In the genomic region with DNA sequence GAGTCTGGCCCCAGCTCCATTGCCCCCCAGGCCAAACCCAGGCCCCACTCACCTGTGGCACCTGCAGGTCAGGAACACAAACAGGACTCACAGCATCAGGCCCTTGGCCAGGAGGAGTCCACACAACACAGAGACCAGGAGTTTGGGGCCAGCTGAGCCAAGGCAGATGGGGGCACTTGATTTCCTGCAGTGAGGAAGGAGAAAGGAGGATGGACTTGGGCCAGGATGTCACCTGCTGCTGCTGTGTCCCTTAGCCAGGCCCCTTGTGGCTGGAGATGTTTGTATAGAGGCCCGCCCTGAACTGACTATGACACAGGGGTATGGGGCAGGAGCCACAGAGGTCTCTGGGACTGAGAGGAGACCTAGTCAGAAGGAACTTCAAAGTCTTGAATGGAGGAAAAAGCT, we compare ENCODE assay signal across 34 cellular contexts. TPM values are rescaled to one million over a fixed set of nuclear protein-coding genes. Genes with fewer than 3 reads are reported as not detected.
DNase-seq lines count a peak whose midpoint lies in the region; ATAC-seq, FAIRE-seq and TF ChIP-seq lines count a peak whose summit lies in the region.
"Had no signal": no experiment of that assay in that cellular context is flagged by ENCODE, and none has a peak within 500 bp of the region (broad histone marks: within the 10 kb centered on the region; RNA-seq: fewer than 3 reads in every experiment).

No MANE protein-coding gene starts in this region.

- intact Hi-C loops in K562 (cut with micrococcal nuclease) (no loop called here), left lung (cut with DNase I) (no loop called here)

- H3K36me3 ChIP-seq in K562 (ENCODE audit: control insufficient read depth, insufficient read depth, low read length): no peaks in the 10 kb centered on the region
- H3K36me3 ChIP-seq in left lung: no peaks in the 10 kb centered on the region
- H3K36me3 ChIP-seq: BE2C, heart left ventricle, Peyer's patch, prostate gland, tibial nerve had no signal

- H3K27ac ChIP-seq in K562 (ENCODE audit: extremely low read depth, low read depth, low read length) (no peak overlapping the region), left lung (no peak overlapping the region)
- H3K27ac ChIP-seq: body of pancreas, GM23248, heart left ventricle, prostate gland, tibial nerve had no signal

- in situ Hi-C loops in K562 (cut with MboI): no loop called here

- CTCF ChIA-PET in K562 (lab: Yijun Ruan, JAX; ENCODE audit: low intra/inter-chr PET ratio): no interaction called here

- no peak for TF ChIP-seq RAD21 in K562 (CRISPR knock-in tag; conservative IDR thresholded peaks at IDR 0.05 in 1 of 2, IDR thresholded peaks at IDR 0.05 in 1 of 2)

- TF ChIP-seq CTCF in K562 (IDR thresholded peaks at IDR 0.05 in 2 of 3, conservative IDR thresholded peaks at IDR 0.05 in 1 of 3; ENCODE audit: insufficient read depth in 2 of 3, low read depth in 1 of 3, low read length in 3 of 3): no peak
- TF ChIP-seq CTCF in left lung (IDR thresholded peaks at IDR 0.05): no peak

- no peak overlapping the region for H3K4me3 ChIP-seq in K562
- no peak overlapping the region for H3K4me3 ChIP-seq in left lung
- H3K4me3 ChIP-seq: body of pancreas, GM23248, heart left ventricle, Peyer's patch, prostate gland, tibial nerve had no signal

- no peak for FAIRE-seq in K562 (lab: Jason Lieb, UNC)

- no peak for TF ChIP-seq POLR2A in K562 (conservative IDR thresholded peaks at IDR 0.05)

- no peaks in the 10 kb centered on the region for H3K79me2 ChIP-seq in K562 (ENCODE audit: control insufficient read depth, insufficient read depth, low read length)

- peaks cover 2% of the 10 kb centered on the region for H3K27me3 Mint-ChIP-seq in IgD-negative memory B cell
- H3K27me3 Mint-ChIP-seq in stimulated activated naive B cell treated with anti-CD40 and anti-IgM and Interleukin-4, amounts not matched to agents 10 μg/mL and 1 μg/mL and 100 μg/mL, for 72 hours: no peaks in the 10 kb centered on the region

- ATAC-seq in K562 (peak; percentile 74), GM18868 (IDR thresholded peaks at IDR 0.05; ENCODE audit: unreplicated experiment) (no peak), left lung (no peak)
- peak in 1 of 2 donors; percentile 33 for ATAC-seq in stimulated activated naive B cell treated with anti-CD40 and anti-IgM and Interleukin-4, amounts not matched to agents 10 μg/mL and 1 μg/mL and 100 μg/mL, for 72 hours (replicated peaks)
- ATAC-seq: activated T-cell treated with anti-CD3 and anti-CD28 coated beads, Interleukin-2, amount 50 U/mL, for 72 hours; body of pancreas; esophagus mucosa; heart left ventricle; naive thymus-derived CD4-positive, alpha-beta T cell; sciatic nerve had no signal

- peak overlapping the region in 2 of 3 donors; percentile 16 to 65 for H3K27ac Mint-ChIP-seq in IgD-negative memory B cell
- peak overlapping the region; percentile 97 for H3K27ac Mint-ChIP-seq in stimulated activated naive B cell treated with anti-CD40 and anti-IgM and Interleukin-4, amounts not matched to agents 10 μg/mL and 1 μg/mL and 100 μg/mL, for 72 hours
- H3K27ac Mint-ChIP-seq: activated T-cell treated with anti-CD3 and anti-CD28 coated beads, Interleukin-2, amount 50 U/mL, for 72 hours; mesothelial cell of epicardium; T-helper 2 cell treated with Interferon-gamma antibody and Interleukin-4, amounts not matched to agents 5 μg/mL and 100 μg/mL, for 36 hours had no signal

- no peak overlapping the region for H3K4me2 ChIP-seq in K562 (ENCODE audit: insufficient read depth, low read length)

- no peak overlapping the region for H2AFZ ChIP-seq in K562 (ENCODE audit: low read depth, low read length)
- H2AFZ ChIP-seq: GM23248 had no signal

- H3K36me3 Mint-ChIP-seq in IgD-negative memory B cell: peaks cover 3% of the 10 kb centered on the region
- H3K36me3 Mint-ChIP-seq in stimulated activated naive B cell treated with anti-CD40 and anti-IgM and Interleukin-4, amounts not matched to agents 10 μg/mL and 1 μg/mL and 100 μg/mL, for 72 hours: peaks cover 10 to 23% of the 10 kb centered on the region in 2 donors
- H3K36me3 Mint-ChIP-seq: mesothelial cell of epicardium had no signal

- no peak overlapping the region for H3K9ac ChIP-seq in K562 (ENCODE audit: insufficient read depth in 1 of 2, low read depth in 2 of 2, low read length in 2 of 2)
- H3K9ac ChIP-seq: GM23248 had no signal

- peak overlapping the region in 2 of 4 donors; percentile 34 to 66 for H3K4me3 Mint-ChIP-seq in IgD-negative memory B cell
- no peak overlapping the region for H3K4me3 Mint-ChIP-seq in stimulated activated naive B cell treated with anti-CD40 and anti-IgM and Interleukin-4, amounts not matched to agents 10 μg/mL and 1 μg/mL and 100 μg/mL, for 72 hours
- H3K4me3 Mint-ChIP-seq: activated T-cell treated with anti-CD3 and anti-CD28 coated beads, Interleukin-2, amount 50 U/mL, for 72 hours; central memory CD8-positive, alpha-beta T cell; mesothelial cell of epicardium; naive thymus-derived CD4-positive, alpha-beta T cell; T-helper 2 cell treated with Interferon-gamma antibody and Interleukin-4, amounts not matched to agents 5 μg/mL and 100 μg/mL, for 36 hours had no signal

- H4K20me1 ChIP-seq in K562 (replicated peaks; ENCODE audit: control insufficient read depth, insufficient read depth, low read length): no peaks in the 10 kb centered on the region

- H3K27me3 ChIP-seq in K562 (ENCODE audit: control insufficient read depth in 2 of 2, insufficient read depth in 2 of 2, low read length in 2 of 2): no peaks in the 10 kb centered on the region; a peak in 1 of 5 replicates
- no peaks in the 10 kb centered on the region for H3K27me3 ChIP-seq in left lung
- H3K27me3 ChIP-seq: body of pancreas, Peyer's patch, tibial nerve had no signal

- peaks cover 4 to 12% (median 6%) of the 10 kb centered on the region in 3 donors for H3K9me3 Mint-ChIP-seq in IgD-negative memory B cell
- H3K9me3 Mint-ChIP-seq in stimulated activated naive B cell treated with anti-CD40 and anti-IgM and Interleukin-4, amounts not matched to agents 10 μg/mL and 1 μg/mL and 100 μg/mL, for 72 hours: peaks cover 18 to 23% of the 10 kb centered on the region in 2 donors

- WGBS in K562 (ENCODE audit: insufficient coverage, low coverage, missing lambda C conversion rate): 29% methylated on average over 1 of the region's 1 CpG

- no peaks in the 10 kb centered on the region for H3K9me1 ChIP-seq in K562 (ENCODE audit: control insufficient read depth, insufficient read depth, low read length)

- no peaks in the 10 kb centered on the region for H3K4me1 ChIP-seq in K562 (replicated peaks in 1 of 2; ENCODE audit: control insufficient read depth in 2 of 2, insufficient read depth in 2 of 2, low read length in 2 of 2)
- H3K4me1 ChIP-seq in left lung: no peaks in the 10 kb centered on the region
- H3K4me1 ChIP-seq: BE2C, body of pancreas, heart left ventricle, Peyer's patch, prostate gland, tibial nerve had no signal

- H3K9me3 ChIP-seq in K562 (replicated peaks; ENCODE audit: control insufficient read depth, insufficient read depth, low read depth, low read length): peaks cover 4% of the 10 kb centered on the region; the same call in 1 of the 2 replicates
- H3K9me3 ChIP-seq in left lung: peaks cover 0 to 4% of the 10 kb centered on the region in 2 donors
- H3K9me3 ChIP-seq: BE2C, prostate gland had no signal

- H3K4me1 Mint-ChIP-seq in IgD-negative memory B cell: peaks cover 13 to 27% (median 23%) of the 10 kb centered on the region in 3 donors
- H3K4me1 Mint-ChIP-seq in stimulated activated naive B cell treated with anti-CD40 and anti-IgM and Interleukin-4, amounts not matched to agents 10 μg/mL and 1 μg/mL and 100 μg/mL, for 72 hours: peaks cover 29 to 49% of the 10 kb centered on the region in 2 donors
- H3K4me1 Mint-ChIP-seq: mesothelial cell of epicardium had no signal

- POLR2A ChIA-PET in K562 (lab: Yijun Ruan, JAX): interaction anchor here (1.6 kb wide), 1 partner anchor 9 kb away, joined by 4 read pairs; the partner anchor contains the start of gene TREML2

- TF ChIP-seq EP300 in K562 (IDR thresholded peaks at IDR 0.05; ENCODE audit: low read length): no peak

- DNase-seq in activated CD8-positive, alpha-beta memory T cell treated with anti-CD3 and anti-CD28 coated beads for 24 hours: peak; percentile 45
- no peak for DNase-seq in activated CD8-positive, alpha-beta memory T cell treated with anti-CD3 and anti-CD28 coated beads, Interleukin-2, amount 50 U/mL, for 4 hours
- DNase-seq in K562 (ENCODE audit: extremely low read depth in 1 of 4, low spot score in 3 of 4) (no peak), left lung (no peak), UCSD-AML1 (lab: John Stamatoyannopoulos, UW; ENCODE audit: unreplicated experiment) (no peak)
- DNase-seq in stimulated activated naive B cell treated with anti-CD40 and anti-IgM and Interleukin-4, amounts not matched to agents 10 μg/mL and 1 μg/mL and 100 μg/mL, for 72 hours: no peak
- DNase-seq: activated naive CD4-positive, alpha-beta T cell; activated T-cell treated with anti-CD3 and anti-CD28 coated beads, Interleukin-2, amount 50 U/mL, for 72 hours; BE2C; body of pancreas; foreskin fibroblast; GM23248; heart left ventricle; naive thymus-derived CD4-positive, alpha-beta T cell; NCI-H187; NCI-H526; nucleus accumbens; Peyer's patch; SHP77 treated with DMSO at 0.1 percent for 48 hours; stimulated activated CD4-positive, alpha-beta T cell treated with anti-CD3 and anti-CD28 coated beads, Interleukin-12 subunit alpha, Interleukin-12 subunit beta, amount 100 ng/mL, for 4 hours; stimulated activated CD4-positive, alpha-beta T cell treated with anti-CD3 and anti-CD28 coated beads, Interleukin-2, amount 100 ng/mL, for 48 hours had no signal

- no TSS peak for BruUV-seq in K562 (replicated peaks; lab: Mats Ljungman, UMichigan)

RNA-seq across cellular contexts. Expression of gene TREML2, which starts 8.6 kb away (rescaled TPM):
- polyA plus RNA-seq in IgD-negative memory B cell (12.4 TPM), K562 (2011; rRNA removed) (0.34 and 0.86 TPM in 2 replicates), K562 (2014; fragmentation: Illumina TruSeq; extraction: Trizol) (2.9 and 3.3 TPM in 2 replicates), K562 (2014; fragmentation: Nextera tagmentation; extraction: Ambion mirVana) (under 1 TPM; 0.20 to 0.27 TPM), K562 (2014; rRNA removed) (1.3 and 1.6 TPM in 2 replicates)
- total RNA-seq in K562 (2011; cell fraction: chromatin; rRNA removed; ENCODE audit: low replicate concordance): 1.7 and 1.9 TPM in 2 replicates
- 2.0 and 4.3 TPM in 2 replicates for total RNA-seq in K562 (2011; cell fraction: nucleolus; rRNA removed)
- 3.6 and 4.0 TPM in 2 replicates for total RNA-seq in K562 (2011; cell fraction: nucleoplasm; rRNA removed)
- total RNA-seq in K562 (2014; rRNA removed) (1.8 and 2.6 TPM in 2 replicates), K562 (2014; rRNA removed; fragmentation: Illumina TruSeq; extraction: Trizol) (1.2 and 1.4 TPM in 2 replicates), K562 (2015; rRNA removed; fragmentation: Illumina TruSeq; extraction: Trizol) (0.62 and 0.64 TPM in 2 replicates), K562 (2021) (1.9 and 2.2 TPM in 2 replicates), left lung (1 to 10 TPM in 1 of 2 donors, under 1 TPM in 1; 0.32 to 3.2 TPM)
- polyA plus RNA-seq in K562 (2011; cell fraction: cytosol; rRNA removed): 0.34 and 1.5 TPM in 2 replicates
- 0.11 and 0.46 TPM in 2 replicates for polyA plus RNA-seq in K562 (2011; cell fraction: nucleus; rRNA removed)
- polyA plus RNA-seq in K562 (2012): 2.1 and 7.3 TPM in 2 replicates
- 0.39 and 1.2 TPM in 2 replicates for polyA minus RNA-seq in K562 (2011; rRNA and poly(A)+ RNA removed)
- 0.76 TPM in 1 of 2 replicates, not detected in the other for polyA minus RNA-seq in K562 (2011; cell fraction: cytosol; rRNA and poly(A)+ RNA removed)
- 0.11 and 0.54 TPM in 2 replicates for polyA minus RNA-seq in K562 (2011; cell fraction: nucleus; rRNA and poly(A)+ RNA removed)
- total RNA-seq: body of pancreas, dermis microvascular lymphatic vessel endothelial cell, G401, GM23248, mesothelial cell of epicardium, tibial nerve had no signal
- polyA plus RNA-seq: GM23248 had no signal

RNA-seq across cellular contexts. Expression of gene TREML4, which starts 18.6 kb away (rescaled TPM):
- 2.2 TPM for polyA plus RNA-seq in IgD-negative memory B cell
- total RNA-seq in K562 (2011; cell fraction: chromatin; rRNA removed; ENCODE audit: low replicate concordance): not detected in 2 replicates
- total RNA-seq in K562 (2011; cell fraction: nucleolus; rRNA removed): not detected in 2 replicates
- not detected in 2 replicates for total RNA-seq in K562 (2011; cell fraction: nucleoplasm; rRNA removed)
- total RNA-seq in K562 (2014; rRNA removed): not detected in 2 replicates
- not detected in 2 replicates for total RNA-seq in K562 (2014; rRNA removed; fragmentation: Illumina TruSeq; extraction: Trizol)
- not detected in 2 replicates for total RNA-seq in K562 (2015; rRNA removed; fragmentation: Illumina TruSeq; extraction: Trizol)
- total RNA-seq in K562 (2021): not detected in 2 replicates
- polyA plus RNA-seq in K562 (2011; rRNA removed): not detected in 2 replicates
- not detected in 2 replicates for polyA plus RNA-seq in K562 (2011; cell fraction: cytosol; rRNA removed)
- polyA plus RNA-seq in K562 (2011; cell fraction: nucleus; rRNA removed): not detected in 2 replicates
- polyA plus RNA-seq in K562 (2012): not detected in 2 replicates
- polyA plus RNA-seq in K562 (2014; fragmentation: Illumina TruSeq; extraction: Trizol): not detected in 2 replicates
- polyA plus RNA-seq in K562 (2014; fragmentation: Nextera tagmentation; extraction: Ambion mirVana): not detected
- not detected in 2 replicates for polyA plus RNA-seq in K562 (2014; rRNA removed)
- not detected in 2 replicates for polyA minus RNA-seq in K562 (2011; rRNA and poly(A)+ RNA removed)
- not detected in 2 replicates for polyA minus RNA-seq in K562 (2011; cell fraction: cytosol; rRNA and poly(A)+ RNA removed)
- polyA minus RNA-seq in K562 (2011; cell fraction: nucleus; rRNA and poly(A)+ RNA removed): not detected in 2 replicates
- under 1 TPM in 1 of 2 donors, not detected in 1; 0.32 TPM for total RNA-seq in left lung
- total RNA-seq: activated T-cell treated with anti-CD3 and anti-CD28 coated beads, Interleukin-2, amount 50 U/mL, for 72 hours; body of pancreas; dermis microvascular lymphatic vessel endothelial cell; esophagus mucosa; G401; GM23248; heart left ventricle; kidney epithelial cell; lower leg skin; mesothelial cell of epicardium; Peyer's patch; prostate gland; sciatic nerve; tibial nerve had no signal
- polyA plus RNA-seq: GM23248; naive thymus-derived CD4-positive, alpha-beta T cell had no signal

RNA-seq across cellular contexts. Expression of gene TREM2, which starts 46.6 kb away (rescaled TPM):
- polyA plus RNA-seq in IgD-negative memory B cell (not detected), K562 (2011; rRNA removed) (not detected in 2 replicates), K562 (2014; fragmentation: Illumina TruSeq; extraction: Trizol) (not detected in 2 replicates), K562 (2014; fragmentation: Nextera tagmentation; extraction: Ambion mirVana) (not detected), K562 (2014; rRNA removed) (not detected in 2 replicates)
- not detected in 2 replicates for total RNA-seq in K562 (2011; cell fraction: chromatin; rRNA removed; ENCODE audit: low replicate concordance)
- total RNA-seq in K562 (2011; cell fraction: nucleolus; rRNA removed): not detected in 2 replicates
- not detected in 2 replicates for total RNA-seq in K562 (2011; cell fraction: nucleoplasm; rRNA removed)
- total RNA-seq in K562 (2014; rRNA removed) (not detected in 2 replicates), K562 (2014; rRNA removed; fragmentation: Illumina TruSeq; extraction: Trizol) (not detected in 2 replicates), K562 (2015; rRNA removed; fragmentation: Illumina TruSeq; extraction: Trizol) (not detected in 2 replicates), K562 (2021) (not detected in 2 replicates), left lung (10 to 100 TPM; 16.2 to 29.2 TPM)
- not detected in 2 replicates for polyA plus RNA-seq in K562 (2011; cell fraction: cytosol; rRNA removed)
- polyA plus RNA-seq in K562 (2011; cell fraction: nucleus; rRNA removed): not detected in 2 replicates
- not detected in 2 replicates for polyA plus RNA-seq in K562 (2012)
- polyA minus RNA-seq in K562 (2011; rRNA and poly(A)+ RNA removed): not detected in 2 replicates
- polyA minus RNA-seq in K562 (2011; cell fraction: cytosol; rRNA and poly(A)+ RNA removed): not detected in 2 replicates
- not detected in 2 replicates for polyA minus RNA-seq in K562 (2011; cell fraction: nucleus; rRNA and poly(A)+ RNA removed)
- total RNA-seq: activated T-cell treated with anti-CD3 and anti-CD28 coated beads, Interleukin-2, amount 50 U/mL, for 72 hours; dermis microvascular lymphatic vessel endothelial cell; G401; GM23248; kidney epithelial cell; mesothelial cell of epicardium had no signal
- polyA plus RNA-seq: GM23248; naive thymus-derived CD4-positive, alpha-beta T cell had no signal

RNA-seq across cellular contexts. Expression of gene TREML1, which starts 55.4 kb away (rescaled TPM):
- 3.0 TPM for polyA plus RNA-seq in IgD-negative memory B cell
- not detected in 2 replicates for total RNA-seq in K562 (2011; cell fraction: chromatin; rRNA removed; ENCODE audit: low replicate concordance)
- total RNA-seq in K562 (2011; cell fraction: nucleolus; rRNA removed): not detected in 2 replicates
- total RNA-seq in K562 (2011; cell fraction: nucleoplasm; rRNA removed): not detected in 2 replicates
- not detected in 2 replicates for total RNA-seq in K562 (2014; rRNA removed)
- total RNA-seq in K562 (2014; rRNA removed; fragmentation: Illumina TruSeq; extraction: Trizol): not detected in 2 replicates
- not detected in 2 replicates for total RNA-seq in K562 (2015; rRNA removed; fragmentation: Illumina TruSeq; extraction: Trizol)
- total RNA-seq in K562 (2021): not detected in 2 replicates
- not detected in 2 replicates for polyA plus RNA-seq in K562 (2011; rRNA removed)
- polyA plus RNA-seq in K562 (2011; cell fraction: cytosol; rRNA removed): not detected in 2 replicates
- polyA plus RNA-seq in K562 (2011; cell fraction: nucleus; rRNA removed): not detected in 2 replicates
- not detected in 2 replicates for polyA plus RNA-seq in K562 (2012)
- polyA plus RNA-seq in K562 (2014; fragmentation: Illumina TruSeq; extraction: Trizol): not detected in 2 replicates
- not detected for polyA plus RNA-seq in K562 (2014; fragmentation: Nextera tagmentation; extraction: Ambion mirVana)
- polyA plus RNA-seq in K562 (2014; rRNA removed): not detected in 2 replicates
- polyA minus RNA-seq in K562 (2011; rRNA and poly(A)+ RNA removed): not detected in 2 replicates
- polyA minus RNA-seq in K562 (2011; cell fraction: cytosol; rRNA and poly(A)+ RNA removed): not detected in 2 replicates
- polyA minus RNA-seq in K562 (2011; cell fraction: nucleus; rRNA and poly(A)+ RNA removed): not detected in 2 replicates
- under 1 TPM; 0.87 to 0.92 TPM for total RNA-seq in left lung
- total RNA-seq: activated T-cell treated with anti-CD3 and anti-CD28 coated beads, Interleukin-2, amount 50 U/mL, for 72 hours; body of pancreas; dermis microvascular lymphatic vessel endothelial cell; G401; GM23248; kidney epithelial cell; lower leg skin; mesothelial cell of epicardium; Peyer's patch; prostate gland had no signal
- polyA plus RNA-seq: GM23248; naive thymus-derived CD4-positive, alpha-beta T cell had no signal

Comparison
In these comparisons a context has a peak if more than half of its experiments do, and no peak if none do; other contexts are left out.
1. RNA of gene TREM2, which starts 46.6 kb away (total RNA-seq): 16.2 to 29.2 TPM in left lung; not detected in K562; every median in the first group is over 10 times any median in the second.